Comparison of ENCODE assay signal across 1 cellular context in genomic region chr16:11561856-11562255, GRCh38.
TF ChIP-seq lines count a peak whose summit lies in the region.

No MANE protein-coding gene starts in this region.

TF ChIP-seq in GM23338, 12 proteins besides CTCF, POLR2A, EP300 and RAD21 (continued from another document):
- TF ChIP-seq ZNF331 (CRISPR knock-in tag; IDR thresholded peaks at IDR 0.05; ENCODE audit: low read depth), result no peak
- TF ChIP-seq ETS1 (IDR thresholded peaks at IDR 0.05), result no peak
- TF ChIP-seq REST (IDR thresholded peaks at IDR 0.05; ENCODE audit: unreplicated experiment), result no peak
